In the genomic region with DNA sequence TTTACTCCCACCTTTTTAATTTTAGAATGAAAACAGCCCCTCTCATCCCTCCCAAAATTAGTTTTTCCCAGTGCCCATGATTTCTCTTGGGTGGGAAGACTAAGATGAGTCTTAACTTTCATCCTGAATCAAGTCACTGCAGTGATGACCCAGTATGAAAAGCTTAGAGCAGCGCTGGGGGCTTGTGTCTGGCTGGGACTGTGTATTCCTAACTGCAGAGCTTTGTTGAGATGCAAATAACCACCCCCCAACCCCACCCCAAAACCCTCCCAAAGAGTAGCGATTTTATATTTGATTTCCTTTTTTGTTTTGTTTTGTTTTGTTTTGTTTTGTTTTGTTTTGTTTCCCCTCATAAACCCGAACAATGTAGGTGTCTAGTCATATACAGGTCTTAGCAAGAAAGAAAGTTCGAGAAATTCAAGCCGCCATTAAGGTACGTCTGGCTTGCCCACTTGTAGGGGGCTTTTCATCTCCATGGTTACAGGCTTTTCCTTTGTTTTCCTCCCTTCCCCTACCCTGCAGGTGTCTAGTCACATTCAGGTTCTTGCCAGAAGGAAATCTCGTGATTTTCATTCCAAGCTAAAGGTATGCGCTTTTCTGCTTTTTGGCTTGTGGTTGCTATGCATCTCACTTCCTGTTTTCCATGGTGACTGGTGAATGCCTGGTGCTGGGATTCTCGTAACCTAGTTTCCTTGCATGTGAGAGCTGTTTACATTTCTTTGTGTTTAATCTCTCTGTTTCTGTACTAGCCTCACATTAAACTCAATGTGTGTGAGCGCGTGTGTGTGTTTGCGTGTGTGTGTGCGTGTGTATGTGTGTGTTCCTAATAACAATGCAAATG, we compare ENCODE assay signal across 8 cellular contexts.
DNase-seq lines count a peak whose midpoint lies in the region; ATAC-seq lines count a peak whose summit lies in the region.

No MANE protein-coding gene starts in this region.

- no peaks in the 10 kb centered on the region for H3K36me3 Mint-ChIP-seq in stimulated activated naive B cell treated with anti-CD40 and anti-IgM and Interleukin-4, amounts not matched to agents 10 μg/mL and 1 μg/mL and 100 μg/mL, for 72 hours

- no peaks in the 10 kb centered on the region for H3K27me3 ChIP-seq in muscle layer of duodenum (ENCODE audit: low read depth, low read length)

- peak overlapping the region; percentile 70 for H3K27ac ChIP-seq in muscle layer of duodenum (ENCODE audit: low read length)

- H3K27ac Mint-ChIP-seq in stimulated activated naive B cell treated with anti-CD40 and anti-IgM and Interleukin-4, amounts not matched to agents 10 μg/mL and 1 μg/mL and 100 μg/mL, for 72 hours: no peak overlapping the region

- no peak for ATAC-seq in HG03520 (IDR thresholded peaks at IDR 0.05; ENCODE audit: unreplicated experiment)
- ATAC-seq in stimulated activated naive B cell treated with anti-CD40 and anti-IgM and Interleukin-4, amounts not matched to agents 10 μg/mL and 1 μg/mL and 100 μg/mL, for 72 hours (replicated peaks): no peak
- no peak for ATAC-seq in GM21529 (IDR thresholded peaks at IDR 0.05; ENCODE audit: unreplicated experiment)

- no peaks in the 10 kb centered on the region for H3K9me3 ChIP-seq in muscle layer of duodenum (ENCODE audit: control insufficient read depth in 1 of 2, low read length in 2 of 2)

- peaks cover 7 to 10% of the 10 kb centered on the region in 2 donors for H3K4me1 Mint-ChIP-seq in stimulated activated naive B cell treated with anti-CD40 and anti-IgM and Interleukin-4, amounts not matched to agents 10 μg/mL and 1 μg/mL and 100 μg/mL, for 72 hours

- peaks cover 0 to 31% of the 10 kb centered on the region in 2 donors for H3K4me1 ChIP-seq in muscle layer of duodenum (ENCODE audit: control insufficient read depth in 1 of 2, insufficient read depth in 2 of 2, low read length in 2 of 2)

- peaks cover 25 to 33% of the 10 kb centered on the region in 2 donors for H3K27me3 Mint-ChIP-seq in stimulated activated naive B cell treated with anti-CD40 and anti-IgM and Interleukin-4, amounts not matched to agents 10 μg/mL and 1 μg/mL and 100 μg/mL, for 72 hours

- peak; percentile 95 for DNase-seq in DMS153 (lab: John Stamatoyannopoulos, UW)
- DNase-seq in NCI-H146 treated with DMSO at 0.1 percent for 48 hours (lab: John Stamatoyannopoulos, UW; ENCODE audit: unreplicated experiment): peak; percentile 66
- peak; percentile 99 to 100 for DNase-seq in dermis microvascular lymphatic vessel endothelial cell (ENCODE audit: low read depth in 2 of 2)
- DNase-seq in stimulated activated naive CD4-positive, alpha-beta T cell treated with Interleukin-2 at 50 U/mL for 16 hours (lab: John Stamatoyannopoulos, UW): no peak
- no peak for DNase-seq in stimulated activated naive B cell treated with anti-CD40 and anti-IgM and Interleukin-4, amounts not matched to agents 10 μg/mL and 1 μg/mL and 100 μg/mL, for 72 hours

- H3K4me3 Mint-ChIP-seq in stimulated activated naive B cell treated with anti-CD40 and anti-IgM and Interleukin-4, amounts not matched to agents 10 μg/mL and 1 μg/mL and 100 μg/mL, for 72 hours: no peak overlapping the region

- no peaks in the 10 kb centered on the region for H3K36me3 ChIP-seq in muscle layer of duodenum (ENCODE audit: control insufficient read depth in 1 of 2, insufficient read depth in 2 of 2, low read length in 2 of 2)

- peaks cover 2 to 4% of the 10 kb centered on the region in 2 donors for H3K9me3 Mint-ChIP-seq in stimulated activated naive B cell treated with anti-CD40 and anti-IgM and Interleukin-4, amounts not matched to agents 10 μg/mL and 1 μg/mL and 100 μg/mL, for 72 hours

- H3K4me3 ChIP-seq in muscle layer of duodenum (ENCODE audit: low read depth in 1 of 2, low read length in 2 of 2): no peak overlapping the region

Comparison
In these comparisons a context has a peak if more than half of its experiments do, and no peak if none do; other contexts are left out.
1. DNase-seq: peak in DMS153 (single experiment), NCI-H146 treated with DMSO at 0.1 percent for 48 hours (single experiment) and dermis microvascular lymphatic vessel endothelial cell (2 of 2); none in stimulated activated naive CD4-positive, alpha-beta T cell treated with Interleukin-2 at 50 U/mL for 16 hours (single experiment) and stimulated activated naive B cell treated with anti-CD40 and anti-IgM and Interleukin-4, amounts not matched to agents 10 μg/mL and 1 μg/mL and 100 μg/mL, for 72 hours (single experiment).